32 cellular contexts compared by ENCODE assay signal in the genomic region with DNA sequence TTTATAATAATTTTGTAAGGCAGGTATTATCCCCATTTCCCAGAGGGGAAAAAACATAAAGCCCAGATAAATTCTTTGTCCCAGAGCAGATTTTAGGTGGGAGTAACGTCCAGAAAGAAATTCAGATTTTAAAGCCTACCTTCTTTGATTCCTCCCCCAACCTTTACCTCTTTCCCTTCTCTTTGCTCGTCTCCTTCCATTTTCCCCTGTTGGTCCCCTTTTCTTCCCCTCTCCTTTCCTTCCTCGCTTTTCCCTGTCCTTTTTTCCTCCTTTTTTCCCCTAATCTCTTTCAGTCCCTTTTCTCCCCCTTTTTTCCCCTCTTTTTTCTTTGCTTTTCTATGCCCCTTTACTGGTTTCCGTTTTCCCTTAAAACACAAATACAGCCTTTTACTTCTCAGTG.
"Had no signal": no experiment of that assay in that cellular context is flagged by ENCODE, and none has a peak within 500 bp of the region (broad histone marks: within the 10 kb centered on the region; RNA-seq: fewer than 3 reads in every experiment).

No MANE protein-coding gene starts in this region.

- H3K4me3 ChIP-seq: ovary, psoas muscle, skin epidermis, smooth muscle cell, spleen, suprapubic skin, testis, tibial artery, transverse colon, upper lobe of left lung, vagina had no signal

- H3K27ac ChIP-seq: ovary, parathyroid adenoma, psoas muscle, skin epidermis, spleen, suprapubic skin, testis, tibial artery, transverse colon, upper lobe of left lung, vagina had no signal

- H3K4me2 ChIP-seq: smooth muscle cell had no signal

- DNase-seq: naive thymus-derived CD8-positive, alpha-beta T cell; nephron progenitor cell; occipital lobe; ovary; posterior cingulate gyrus; psoas muscle; right cardiac atrium; spleen; stimulated activated CD4-positive, alpha-beta T cell treated with anti-CD3 and anti-CD28 coated beads, Interleukin-12 subunit alpha, Interleukin-12 subunit beta, amount 100 ng/mL, for 4 hours; stimulated activated CD4-positive, alpha-beta T cell treated with anti-CD3 and anti-CD28 coated beads, Interleukin-1b, Interleukin-23, amount 100 ng/mL, for 48 hours; stimulated activated CD4-positive, alpha-beta T cell treated with anti-CD3 and anti-CD28 coated beads, Interleukin-4, amount 100 ng/mL, for 1 hour; stimulated activated CD4-positive, alpha-beta T cell treated with anti-CD3 and anti-CD28 coated beads, Interleukin-4, amount 100 ng/mL, for 4 hours; stimulated activated CD8-positive, alpha-beta memory T cell treated with anti-CD3 and anti-CD28 coated beads, Interleukin-4, amount 100 ng/mL, for 48 hours; stimulated activated naive CD4-positive, alpha-beta T cell; stimulated activated naive CD8-positive, alpha-beta T cell treated with anti-CD3 and anti-CD28 coated beads, Interleukin-15, amount 100 ng/mL, for 72 hours; stimulated activated naive CD8-positive, alpha-beta T cell treated with anti-CD3 and anti-CD28 coated beads, Interleukin-15, Interleukin-2, amounts not matched to agents 100 U/mL and 50 U/mL, for 24 hours; substantia nigra; testis; tibial artery; transverse colon; upper lobe of left lung had no signal

- H3K27ac Mint-ChIP-seq: naive thymus-derived CD8-positive, alpha-beta T cell; natural killer cell treated with Interleukin-12 subunit alpha and Interleukin-12 subunit beta and Interleukin-15 and Interleukin-18, amount 100 ng/mL, for 72 hours; nephron progenitor cell; progenitor cell of endocrine pancreas; stimulated activated memory B cell treated with anti-CD40 and anti-IgM and Interleukin-4, amounts not matched to agents 10 μg/mL and 1 μg/mL and 100 μg/mL, for 72 hours; stimulated activated naive CD8-positive, alpha-beta T cell treated with anti-CD3 and anti-CD28 coated beads, Interleukin-15, amount 100 ng/mL, for 72 hours had no signal

- H3K27me3 ChIP-seq: ovary, spleen, suprapubic skin, testis, tibial artery, transverse colon, upper lobe of left lung, vagina had no signal

- H3K4me1 Mint-ChIP-seq: naive thymus-derived CD8-positive, alpha-beta T cell; nephron progenitor cell; neural crest cell; stimulated activated memory B cell treated with anti-CD40 and anti-IgM and Interleukin-4, amounts not matched to agents 10 μg/mL and 1 μg/mL and 100 μg/mL, for 72 hours; stimulated activated naive CD8-positive, alpha-beta T cell treated with anti-CD3 and anti-CD28 coated beads, Interleukin-15, amount 100 ng/mL, for 72 hours had no signal

- H3K79me2 ChIP-seq: parathyroid adenoma had no signal

- H3K9me3 Mint-ChIP-seq: naive thymus-derived CD8-positive, alpha-beta T cell; natural killer cell treated with Interleukin-12 subunit alpha and Interleukin-12 subunit beta and Interleukin-15 and Interleukin-18, amount 100 ng/mL, for 72 hours; nephron progenitor cell; neural crest cell; stimulated activated memory B cell treated with anti-CD40 and anti-IgM and Interleukin-4, amounts not matched to agents 10 μg/mL and 1 μg/mL and 100 μg/mL, for 72 hours; stimulated activated naive CD8-positive, alpha-beta T cell treated with anti-CD3 and anti-CD28 coated beads, Interleukin-15, amount 100 ng/mL, for 72 hours had no signal

- FAIRE-seq: urothelium cell line had no signal

- H3K36me3 Mint-ChIP-seq: natural killer cell treated with Interleukin-12 subunit alpha and Interleukin-12 subunit beta and Interleukin-15 and Interleukin-18, amount 100 ng/mL, for 72 hours had no signal

- H3K9ac ChIP-seq: parathyroid adenoma had no signal

- H3K4me3 Mint-ChIP-seq: naive thymus-derived CD8-positive, alpha-beta T cell; natural killer cell treated with Interleukin-12 subunit alpha and Interleukin-12 subunit beta and Interleukin-15 and Interleukin-18, amount 100 ng/mL, for 72 hours; nephron progenitor cell; neural crest cell; stimulated activated memory B cell treated with anti-CD40 and anti-IgM and Interleukin-4, amounts not matched to agents 10 μg/mL and 1 μg/mL and 100 μg/mL, for 72 hours; stimulated activated naive CD8-positive, alpha-beta T cell treated with anti-CD3 and anti-CD28 coated beads, Interleukin-15, amount 100 ng/mL, for 72 hours had no signal

- H3K27me3 Mint-ChIP-seq: progenitor cell of endocrine pancreas; stimulated activated naive CD8-positive, alpha-beta T cell treated with anti-CD3 and anti-CD28 coated beads, Interleukin-15, amount 100 ng/mL, for 72 hours had no signal

- H2AFZ ChIP-seq: parathyroid adenoma had no signal

- H3K4me1 ChIP-seq: parathyroid adenoma, spleen, suprapubic skin, testis, tibial artery, upper lobe of left lung, vagina had no signal

- ATAC-seq: naive thymus-derived CD8-positive, alpha-beta T cell; natural killer cell treated with Interleukin-12 subunit alpha and Interleukin-12 subunit beta and Interleukin-15 and Interleukin-18, amount 100 ng/mL, for 72 hours; right cardiac atrium; sciatic nerve; stimulated activated memory B cell treated with anti-CD40 and anti-IgM and Interleukin-4, amounts not matched to agents 10 μg/mL and 1 μg/mL and 100 μg/mL, for 72 hours; stimulated activated naive CD8-positive, alpha-beta T cell treated with anti-CD3 and anti-CD28 coated beads, Interleukin-15, amount 100 ng/mL, for 72 hours; stimulated activated naive CD8-positive, alpha-beta T cell treated with anti-CD3 and anti-CD28 coated beads, Interleukin-15, Interleukin-2, amounts not matched to agents 100 U/mL and 50 U/mL, for 24 hours had no signal

- H3K9me3 ChIP-seq: ovary, psoas muscle, spleen, suprapubic skin, testis, tibial artery, transverse colon, upper lobe of left lung, vagina had no signal

- H3K36me3 ChIP-seq: ovary, spleen, suprapubic skin, tibial artery, transverse colon, upper lobe of left lung, vagina had no signal
